In the genomic region with DNA sequence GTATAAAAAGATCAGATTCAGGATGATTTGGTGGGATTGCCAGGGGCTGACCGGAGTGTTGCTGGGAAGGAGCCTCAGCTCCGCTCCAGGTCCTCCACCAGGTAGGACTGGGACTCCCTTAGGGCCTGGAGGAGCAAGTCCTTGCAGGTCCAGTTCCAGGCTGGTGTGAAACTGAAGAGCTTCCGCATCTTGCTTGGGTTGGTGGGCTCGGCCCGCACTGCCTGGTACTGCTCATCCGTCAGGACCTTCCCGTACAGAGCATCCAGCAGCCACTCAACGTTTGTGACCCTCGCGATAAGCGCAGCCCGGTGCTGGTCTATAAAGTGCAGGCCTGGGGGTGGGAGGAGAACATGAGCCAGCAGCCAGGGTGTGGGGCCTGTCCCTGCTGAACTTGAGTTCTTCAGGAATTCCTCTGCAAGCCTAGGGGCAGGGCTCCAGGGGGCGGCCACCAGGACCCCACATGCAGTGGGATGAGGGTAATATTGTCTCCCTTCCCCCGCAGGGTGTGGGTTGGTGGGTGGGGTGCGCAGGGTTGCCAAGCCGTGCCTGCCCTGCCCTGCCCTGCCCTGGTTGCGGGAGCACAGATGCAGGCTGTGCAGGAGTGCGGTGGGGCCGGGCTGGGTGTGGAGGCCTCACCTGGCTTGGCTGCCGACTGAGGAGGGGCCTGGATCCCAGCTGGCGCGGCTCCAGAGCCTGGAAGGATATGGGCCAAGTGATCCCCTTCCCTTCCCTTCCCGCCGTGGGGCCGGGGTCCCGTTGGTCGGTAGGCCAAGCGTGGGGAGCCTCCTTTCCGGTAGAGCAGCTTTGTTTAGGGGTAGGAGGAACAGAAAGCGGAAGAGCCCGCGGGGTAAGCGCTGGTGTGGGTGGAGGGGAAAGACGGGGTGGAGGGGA, we compare ENCODE assay signal across 8 cellular contexts.
DNase-seq lines count a peak whose midpoint lies in the region; ATAC-seq and TF ChIP-seq lines count a peak whose summit lies in the region.

No MANE protein-coding gene starts in this region.

- ATAC-seq in HG02840 (IDR thresholded peaks at IDR 0.05; ENCODE audit: low FRiP score, unreplicated experiment) (peak; percentile 49), RWPE2 (ENCODE audit: low read depth) (peak; percentile 59)
- ATAC-seq in stimulated activated naive CD8-positive, alpha-beta T cell treated with anti-CD3 and anti-CD28 coated beads, Interleukin-15, Interleukin-2, amounts not matched to agents 100 U/mL and 50 U/mL, for 24 hours, result peak; percentile 47

- H3K4me1 ChIP-seq in RWPE2 (ENCODE audit: insufficient read depth, poor library complexity, severe bottlenecking), result peaks cover 11% of the 10 kb centered on the region

- TF ChIP-seq CTCF in RWPE2 (IDR thresholded peaks at IDR 0.05; ENCODE audit: poor library complexity, severe bottlenecking), result no peak

- peak overlapping the region; percentile 39 for H3K27ac ChIP-seq in RWPE2 (ENCODE audit: poor library complexity, severe bottlenecking)

- peak overlapping the region; percentile 39 for H3K4me3 ChIP-seq in RWPE2 (ENCODE audit: severe bottlenecking)

- H3K27me3 ChIP-seq in RWPE2 (ENCODE audit: insufficient read depth, poor library complexity, severe bottlenecking), result no peaks in the 10 kb centered on the region

- peaks cover 6% of the 10 kb centered on the region for H3K36me3 ChIP-seq in RWPE2 (ENCODE audit: low read depth)

- H3K9me3 ChIP-seq in RWPE2 (ENCODE audit: severe bottlenecking), result no peaks in the 10 kb centered on the region

- DNase-seq in NCI-H146 (lab: John Stamatoyannopoulos, UW) (peak; percentile 48), NCI-H146 treated with DMSO at 0.1 percent for 48 hours (lab: John Stamatoyannopoulos, UW; ENCODE audit: unreplicated experiment) (no peak), RWPE2 (ENCODE audit: low spot score) (peak; percentile 59), left kidney (ENCODE audit: low read depth, low spot score) (peak; percentile 63), NCI-H2171 (lab: John Stamatoyannopoulos, UW) (no peak)
- DNase-seq in central memory CD4-positive, alpha-beta T cell, result peak; percentile 47
- peak; percentile 43 for DNase-seq in stimulated activated naive CD8-positive, alpha-beta T cell treated with anti-CD3 and anti-CD28 coated beads, Interleukin-15, Interleukin-2, amounts not matched to agents 100 U/mL and 50 U/mL, for 24 hours

Comparison
In these comparisons a context has a peak if more than half of its experiments do, and no peak if none do; other contexts are left out.
1. DNase-seq: peak in NCI-H146 (single experiment), RWPE2 (single experiment), central memory CD4-positive, alpha-beta T cell (single experiment), left kidney (single experiment) and stimulated activated naive CD8-positive, alpha-beta T cell treated with anti-CD3 and anti-CD28 coated beads, Interleukin-15, Interleukin-2, amounts not matched to agents 100 U/mL and 50 U/mL, for 24 hours (single experiment); none in NCI-H146 treated with DMSO at 0.1 percent for 48 hours (single experiment) and NCI-H2171 (single experiment).
2. Peak in every context shown above with its lines, with median percentiles within 50 percentile points of each other: ATAC-seq.